ENCODE assay signal across 2 cellular contexts in genomic region chr7:42886129-42886528, GRCh38.
TF ChIP-seq lines count a peak whose summit lies in the region.

No MANE protein-coding gene starts in this region.

TF ChIP-seq in K562, 482 proteins besides CTCF, POLR2A, EP300 and RAD21:
- TF ChIP-seq ZBTB2 (IDR thresholded peaks at IDR 0.05): no peak
- no peak for TF ChIP-seq DLX4 (CRISPR knock-in tag; IDR thresholded peaks at IDR 0.05)
- TF ChIP-seq CSDE1 (IDR thresholded peaks at IDR 0.05): 0 out of 4 replicates have a peak, but pooled peaks of 1 of the 2 experiments have one; percentile 25
- TF ChIP-seq SMC3 (conservative IDR thresholded peaks at IDR 0.05; ENCODE audit: insufficient read depth, low read depth, low read length): 0 out of 2 replicates have a peak, but pooled peaks have one; percentile 11

TF ChIP-seq in neural cell, 6 proteins besides CTCF, POLR2A, EP300 and RAD21:
- TF ChIP-seq POLR2AphosphoS5 (IDR thresholded peaks at IDR 0.05): no peak
- peak; percentile 61 for TF ChIP-seq SMC3 (conservative IDR thresholded peaks at IDR 0.05; ENCODE audit: poor library complexity)
